8 cellular contexts compared by ENCODE assay signal in genomic region chr18:23994361-23994902, GRCh38. TPM values are rescaled to one million over a fixed set of nuclear protein-coding genes. Genes with fewer than 3 reads are reported as not detected.
A peak's percentile ranks its signal among the peaks of the same experiment; 100 is the strongest.
DNase-seq lines count a peak whose midpoint lies in the region; ATAC-seq and TF ChIP-seq lines count a peak whose summit lies in the region.

No MANE protein-coding gene starts in this region.

- DNase-seq in CD4-positive, alpha-beta T cell: peak in 5 of 10 experiments; percentile 20 to 42 (median 34)
- peak; percentile 95 for DNase-seq in H4 (ENCODE audit: low spot score)
- DNase-seq in NCI-H524 treated with DMSO at 0.1 percent for 48 hours (lab: John Stamatoyannopoulos, UW): peak; percentile 63
- DNase-seq in breast epithelium (ENCODE audit: low spot score in 2 of 2): peak in 1 of 2 donors; percentile 36
- peak; percentile 14 for DNase-seq in midbrain (lab: John Stamatoyannopoulos, UW)
- no peak for DNase-seq in hippocampal formation (lab: John Stamatoyannopoulos, UW)

- H3K4me1 ChIP-seq in breast epithelium: peaks cover 0 to 4% of the 10 kb centered on the region in 2 donors

- POLR2A ChIA-PET in CD4-positive, alpha-beta T cell (lab: Charles Lee): interaction anchor here (0.6 to 3.3 kb wide), 5 partner anchors 11 to 122 kb away, joined by 3 to 33 read pairs (median 7); partner anchors contain the start of gene TTC39C

- H3K27me3 ChIP-seq in CD4-positive, alpha-beta T cell (ENCODE audit: control insufficient read depth, insufficient read depth, low read length): no peaks in the 10 kb centered on the region
- no peaks in the 10 kb centered on the region for H3K27me3 ChIP-seq in breast epithelium

- H3K36me3 Mint-ChIP-seq in CD4-positive, alpha-beta T cell (ENCODE audit: low read depth): no peaks in the 10 kb centered on the region

- no peak for TF ChIP-seq POLR2A in breast epithelium (IDR thresholded peaks at IDR 0.05)

- H3K27me3 Mint-ChIP-seq in CD4-positive, alpha-beta T cell: no peaks in the 10 kb centered on the region

- CTCF ChIA-PET in CD4-positive, alpha-beta T cell (lab: Charles Lee): no interaction called here

- H3K9me3 ChIP-seq in CD4-positive, alpha-beta T cell (ENCODE audit: control insufficient read depth, low read length): no peaks in the 10 kb centered on the region
- no peaks in the 10 kb centered on the region for H3K9me3 ChIP-seq in breast epithelium

- H3K27ac Mint-ChIP-seq in CD4-positive, alpha-beta T cell: peak overlapping the region; percentile 95

- intact Hi-C loops in CD4-positive, alpha-beta T cell (cut with DNase I, micrococcal nuclease): no loop called here
- intact Hi-C loops in breast epithelium (cut with DNase I; ENCODE audit: low total_unique reads): no loop called here

- H3K27ac ChIP-seq in CD4-positive, alpha-beta T cell (ENCODE audit: low read depth, low read length): peak overlapping the region; percentile 32
- peak overlapping the region; percentile 27 to 43 for H3K27ac ChIP-seq in breast epithelium

- TF ChIP-seq CTCF in CD4-positive, alpha-beta T cell (IDR thresholded peaks at IDR 0.05): no peak
- no peak for TF ChIP-seq CTCF in breast epithelium (IDR thresholded peaks at IDR 0.05)

- H3K4me1 Mint-ChIP-seq in CD4-positive, alpha-beta T cell (ENCODE audit: low read depth): peaks cover 75% of the 10 kb centered on the region

- ATAC-seq in CD4-positive, alpha-beta T cell (ENCODE audit: poor library complexity): peak; percentile 18
- ATAC-seq in HG02588 (IDR thresholded peaks at IDR 0.05; ENCODE audit: unreplicated experiment) (no peak), GM18907 (IDR thresholded peaks at IDR 0.05; ENCODE audit: unreplicated experiment) (no peak)

- no peaks in the 10 kb centered on the region for H3K9me3 Mint-ChIP-seq in CD4-positive, alpha-beta T cell

- H3K4me3 ChIP-seq in breast epithelium: peak overlapping the region in 1 of 3 donors; percentile 19

- peak overlapping the region; percentile 78 for H3K4me3 Mint-ChIP-seq in CD4-positive, alpha-beta T cell

- H3K36me3 ChIP-seq in breast epithelium: no peaks in the 10 kb centered on the region

RNA-seq across cellular contexts. Expression of gene TTC39C, which starts 20.1 kb away (rescaled TPM):
- total RNA-seq in CD4-positive, alpha-beta T cell: 10 to 100 TPM; 82.6 to 91.8 TPM
- 20.8 and 21.3 TPM in 2 replicates for total RNA-seq in H4 (2014; rRNA removed; shearing (Covaris generic))
- total RNA-seq in breast epithelium: 10 to 100 TPM; 49.8 to 59.0 (median 53.0) TPM

Comparison
In these comparisons a context has a peak if more than half of its experiments do, and no peak if none do; other contexts are left out.
1. DNase-seq: peak in H4 (single experiment), NCI-H524 treated with DMSO at 0.1 percent for 48 hours (single experiment) and midbrain (single experiment); none in hippocampal formation (0 of 2).